In genomic region chr11:16512163-16512562, GRCh38 we compare ENCODE assay signal across 25 cellular contexts.
"Had no signal": no experiment of that assay in that cellular context is flagged by ENCODE, and none has a peak within 500 bp of the region (broad histone marks: within the 10 kb centered on the region; RNA-seq: fewer than 3 reads in every experiment).

No MANE protein-coding gene starts in this region.

- H3K36me3 ChIP-seq: esophagus squamous epithelium, neutrophil, sigmoid colon had no signal

- DNase-seq: activated B cell treated with CpG ODN at 0.5 μM for 24 hours; activated CD4-positive, alpha-beta T cell treated with anti-CD3 and anti-CD28 coated beads, Interleukin-2, amount 50 U/mL, for 1 hour; activated CD8-positive, alpha-beta memory T cell treated with anti-CD3 and anti-CD28 coated beads, Interleukin-2, amount 10 ng/mL, durations not matched to agents 7 days and 5 days; activated CD8-positive, alpha-beta T cell treated with anti-CD3 and anti-CD28 coated beads for 36 hours; activated T-cell treated with anti-CD3 and anti-CD28 coated beads, Interleukin-2, amount 50 U/mL, for 48 hours; aorta; effector CD8-positive, alpha-beta T cell; esophagus squamous epithelium; glutamatergic neuron; hippocampal formation; left cardiac atrium; left ventricle myocardium superior; nephron progenitor cell; retina; sigmoid colon; stimulated activated CD4-positive, alpha-beta T cell treated with anti-CD3 and anti-CD28 coated beads, Interleukin-15, amount 100 ng/mL, for 24 hours; stimulated activated CD4-positive, alpha-beta T cell treated with anti-CD3 and anti-CD28 coated beads, Interleukin-2, amount 100 ng/mL, for 24 hours; stimulated activated naive CD4-positive, alpha-beta T cell; T-helper 1 cell had no signal

- H3K4me1 ChIP-seq: sigmoid colon had no signal

- H3K27me3 ChIP-seq: esophagus squamous epithelium, neutrophil, sigmoid colon had no signal

- FAIRE-seq: colon, endometrium, frontal cortex, urothelium cell line had no signal

- H3K4me3 ChIP-seq: esophagus squamous epithelium, sigmoid colon had no signal

- H3K9me3 ChIP-seq: neutrophil, sigmoid colon had no signal

- H3K27ac ChIP-seq: epithelial cell of prostate, neutrophil, sigmoid colon had no signal

- ATAC-seq: activated CD8-positive, alpha-beta memory T cell treated with anti-CD3 and anti-CD28 coated beads, Interleukin-2, amount 10 ng/mL, durations not matched to agents 7 days and 5 days; activated CD8-positive, alpha-beta T cell treated with anti-CD3 and anti-CD28 coated beads for 36 hours had no signal
